In genomic region chr9:72931437-72931836, GRCh38 we compare ENCODE assay signal across 35 cellular contexts. TPM values are rescaled to one million over a fixed set of nuclear protein-coding genes. Genes with fewer than 3 reads are reported as not detected.
DNase-seq lines count a peak whose midpoint lies in the region; ATAC-seq, FAIRE-seq and TF ChIP-seq lines count a peak whose summit lies in the region.
"Had no signal": no experiment of that assay in that cellular context is flagged by ENCODE, and none has a peak within 500 bp of the region (broad histone marks: within the 10 kb centered on the region; RNA-seq: fewer than 3 reads in every experiment).

No MANE protein-coding gene starts in this region.

- H3K79me2 ChIP-seq in astrocyte (ENCODE audit: insufficient read depth, low read length) = no peaks in the 10 kb centered on the region

- H3K27ac ChIP-seq in astrocyte (ENCODE audit: low read depth, low read length) = no peak overlapping the region
- H3K27ac ChIP-seq: BLaER1 treated with 17β-estradiol and CSF1 and Interleukin-3, amounts not matched to agents 10 nM and 100 nM; breast epithelium; gastroesophageal sphincter; testis; uterus had no signal

- no peaks in the 10 kb centered on the region for H3K9me3 Mint-ChIP-seq in astrocyte (ENCODE audit: unreplicated experiment)
- no peaks in the 10 kb centered on the region for H3K9me3 Mint-ChIP-seq in activated CD4-positive, alpha-beta memory T cell treated with anti-CD3 and anti-CD28 coated beads, Interleukin-2, amount 10 ng/mL, durations not matched to agents 7 days and 5 days
- H3K9me3 Mint-ChIP-seq: activated naive CD4-positive, alpha-beta T cell treated with anti-CD3 and anti-CD28 coated beads, Interleukin-2, amount 10 ng/mL, durations not matched to agents 7 days and 5 days; activated T-helper 17 cell treated with anti-CD3 and anti-CD28 coated beads, Interleukin-2, amount 50 U/mL, for 72 hours; immature natural killer cell; naive thymus-derived CD8-positive, alpha-beta T cell; stimulated activated naive CD8-positive, alpha-beta T cell treated with anti-CD3 and anti-CD28 coated beads, Interleukin-15, Interleukin-2, amounts not matched to agents 100 ng/mL and 50 ng/mL, for 24 hours had no signal

- peak; percentile 41 for ATAC-seq in sciatic nerve
- no peak for ATAC-seq in HG03025 (IDR thresholded peaks at IDR 0.05; ENCODE audit: low FRiP score, unreplicated experiment)
- ATAC-seq in GM19351 (IDR thresholded peaks at IDR 0.05; ENCODE audit: unreplicated experiment) = no peak
- ATAC-seq: activated CD8-positive, alpha-beta T cell treated with anti-CD3 and anti-CD28 coated beads, Interleukin-2, amount 10 ng/mL, durations not matched to agents 7 days and 5 days; activated T-helper 17 cell treated with anti-CD3 and anti-CD28 coated beads, Interleukin-2, amount 50 U/mL, for 72 hours; gastroesophageal sphincter; naive thymus-derived CD8-positive, alpha-beta T cell; Panc1 had no signal

- peaks cover 3% of the 10 kb centered on the region for H3K4me1 Mint-ChIP-seq in astrocyte (ENCODE audit: low read depth, unreplicated experiment)
- no peaks in the 10 kb centered on the region for H3K4me1 Mint-ChIP-seq in activated CD4-positive, alpha-beta memory T cell treated with anti-CD3 and anti-CD28 coated beads, Interleukin-2, amount 10 ng/mL, durations not matched to agents 7 days and 5 days
- H3K4me1 Mint-ChIP-seq: activated naive CD4-positive, alpha-beta T cell treated with anti-CD3 and anti-CD28 coated beads, Interleukin-2, amount 10 ng/mL, durations not matched to agents 7 days and 5 days; activated T-helper 17 cell treated with anti-CD3 and anti-CD28 coated beads, Interleukin-2, amount 50 U/mL, for 72 hours; immature natural killer cell; naive thymus-derived CD8-positive, alpha-beta T cell had no signal

- no peaks in the 10 kb centered on the region for H4K20me1 ChIP-seq in astrocyte (ENCODE audit: insufficient read depth, low read length)
- H4K20me1 ChIP-seq: BLaER1 treated with 17β-estradiol and CSF1 and Interleukin-3, amounts not matched to agents 10 nM and 100 nM had no signal

- no peak overlapping the region for H2AFZ ChIP-seq in astrocyte (ENCODE audit: low read depth, low read length)

- no peaks in the 10 kb centered on the region for H3K27me3 Mint-ChIP-seq in astrocyte (ENCODE audit: low read depth, unreplicated experiment)
- H3K27me3 Mint-ChIP-seq in activated CD4-positive, alpha-beta memory T cell treated with anti-CD3 and anti-CD28 coated beads, Interleukin-2, amount 10 ng/mL, durations not matched to agents 7 days and 5 days = peaks cover 2% of the 10 kb centered on the region
- H3K27me3 Mint-ChIP-seq: activated naive CD4-positive, alpha-beta T cell treated with anti-CD3 and anti-CD28 coated beads, Interleukin-2, amount 10 ng/mL, durations not matched to agents 7 days and 5 days; stimulated activated naive CD8-positive, alpha-beta T cell treated with anti-CD3 and anti-CD28 coated beads, Interleukin-15, Interleukin-2, amounts not matched to agents 100 ng/mL and 50 ng/mL, for 24 hours had no signal

- no peaks in the 10 kb centered on the region for H3K36me3 ChIP-seq in astrocyte (ENCODE audit: insufficient read depth, low read length)
- H3K36me3 ChIP-seq: BLaER1 treated with 17β-estradiol and CSF1 and Interleukin-3, amounts not matched to agents 10 nM and 100 nM; breast epithelium; gastroesophageal sphincter; uterus had no signal

- peak; percentile 21 for DNase-seq in AG08396 (ENCODE audit: low spot score)
- peak; percentile 18 for DNase-seq in astrocyte (ENCODE audit: low read depth)
- DNase-seq in kidney glomerular epithelial cell (lab: John Stamatoyannopoulos, UW) = peak; percentile 77
- DNase-seq in sciatic nerve (ENCODE audit: low spot score) = no peak
- DNase-seq in activated CD4-positive, alpha-beta memory T cell treated with anti-CD3 and anti-CD28 coated beads, Interleukin-2, amount 10 ng/mL, durations not matched to agents 7 days and 5 days = no peak
- no peak for DNase-seq in Ammon's horn (ENCODE audit: low spot score)
- DNase-seq: activated CD8-positive, alpha-beta T cell treated with anti-CD3 and anti-CD28 coated beads, Interleukin-2, amount 10 ng/mL, durations not matched to agents 7 days and 5 days; activated naive CD4-positive, alpha-beta T cell treated with anti-CD3 and anti-CD28 coated beads, Interleukin-2, amount 10 ng/mL, durations not matched to agents 7 days and 5 days; amniotic stem cell; DMS79; GF-D8; immature natural killer cell; Kasumi-1; midbrain; MV-4-11; naive thymus-derived CD8-positive, alpha-beta T cell; NCI-H1436 treated with DMSO at 0.1 percent for 48 hours; NCI-H2081 treated with DMSO at 0.1 percent for 48 hours; NCI-H226; NCI-H69; nucleus accumbens; SHP77 treated with DMSO at 0.1 percent for 48 hours; small intestine; stimulated activated CD4-positive, alpha-beta T cell treated with anti-CD3 and anti-CD28 coated beads, Interleukin-1b, Interleukin-23, amount 100 ng/mL, for 48 hours; testis; uterus had no signal

- H3K9me3 ChIP-seq in astrocyte (ENCODE audit: insufficient read depth, low read depth, low read length) = no peaks in the 10 kb centered on the region
- H3K9me3 ChIP-seq: BLaER1 treated with 17β-estradiol and CSF1 and Interleukin-3, amounts not matched to agents 10 nM and 100 nM; breast epithelium; gastroesophageal sphincter; testis; uterus had no signal

- no peak overlapping the region for H3K27ac Mint-ChIP-seq in astrocyte (ENCODE audit: unreplicated experiment)
- no peak overlapping the region for H3K27ac Mint-ChIP-seq in activated CD4-positive, alpha-beta memory T cell treated with anti-CD3 and anti-CD28 coated beads, Interleukin-2, amount 10 ng/mL, durations not matched to agents 7 days and 5 days
- H3K27ac Mint-ChIP-seq: activated CD8-positive, alpha-beta T cell treated with anti-CD3 and anti-CD28 coated beads, Interleukin-2, amount 10 ng/mL, durations not matched to agents 7 days and 5 days; activated naive CD4-positive, alpha-beta T cell treated with anti-CD3 and anti-CD28 coated beads, Interleukin-2, amount 10 ng/mL, durations not matched to agents 7 days and 5 days; activated T-helper 17 cell treated with anti-CD3 and anti-CD28 coated beads, Interleukin-2, amount 50 U/mL, for 72 hours; immature natural killer cell; naive thymus-derived CD8-positive, alpha-beta T cell; stimulated activated naive CD8-positive, alpha-beta T cell treated with anti-CD3 and anti-CD28 coated beads, Interleukin-15, Interleukin-2, amounts not matched to agents 100 ng/mL and 50 ng/mL, for 24 hours had no signal

- no peak overlapping the region for H3K4me3 ChIP-seq in astrocyte (ENCODE audit: insufficient read depth, low read depth, low read length)
- H3K4me3 ChIP-seq: BLaER1 treated with 17β-estradiol and CSF1 and Interleukin-3, amounts not matched to agents 10 nM and 100 nM; breast epithelium; gastroesophageal sphincter; testis; uterus had no signal

- no peaks in the 10 kb centered on the region for H3K36me3 Mint-ChIP-seq in astrocyte (ENCODE audit: low read depth, unreplicated experiment)
- no peaks in the 10 kb centered on the region for H3K36me3 Mint-ChIP-seq in activated CD4-positive, alpha-beta memory T cell treated with anti-CD3 and anti-CD28 coated beads, Interleukin-2, amount 10 ng/mL, durations not matched to agents 7 days and 5 days (ENCODE audit: low read depth)
- H3K36me3 Mint-ChIP-seq: activated naive CD4-positive, alpha-beta T cell treated with anti-CD3 and anti-CD28 coated beads, Interleukin-2, amount 10 ng/mL, durations not matched to agents 7 days and 5 days; immature natural killer cell; naive thymus-derived CD8-positive, alpha-beta T cell had no signal

- no peak for FAIRE-seq in astrocyte (lab: Jason Lieb, UNC)
- FAIRE-seq: small intestine had no signal

- no peaks in the 10 kb centered on the region for H3K27me3 ChIP-seq in astrocyte (ENCODE audit: insufficient read depth, low read length)
- H3K27me3 ChIP-seq: BLaER1 treated with 17β-estradiol and CSF1 and Interleukin-3, amounts not matched to agents 10 nM and 100 nM; breast epithelium; gastroesophageal sphincter; testis; uterus had no signal

- no peak overlapping the region for H3K4me3 Mint-ChIP-seq in astrocyte (ENCODE audit: unreplicated experiment)
- no peak overlapping the region for H3K4me3 Mint-ChIP-seq in activated CD4-positive, alpha-beta memory T cell treated with anti-CD3 and anti-CD28 coated beads, Interleukin-2, amount 10 ng/mL, durations not matched to agents 7 days and 5 days
- H3K4me3 Mint-ChIP-seq: activated CD8-positive, alpha-beta T cell treated with anti-CD3 and anti-CD28 coated beads, Interleukin-2, amount 10 ng/mL, durations not matched to agents 7 days and 5 days; activated naive CD4-positive, alpha-beta T cell treated with anti-CD3 and anti-CD28 coated beads, Interleukin-2, amount 10 ng/mL, durations not matched to agents 7 days and 5 days; activated T-helper 17 cell treated with anti-CD3 and anti-CD28 coated beads, Interleukin-2, amount 50 U/mL, for 72 hours; immature natural killer cell; naive thymus-derived CD8-positive, alpha-beta T cell; stimulated activated naive CD8-positive, alpha-beta T cell treated with anti-CD3 and anti-CD28 coated beads, Interleukin-15, Interleukin-2, amounts not matched to agents 100 ng/mL and 50 ng/mL, for 24 hours had no signal

- CTCF ChIA-PET in activated CD4-positive, alpha-beta memory T cell treated with anti-CD3 and anti-CD28 coated beads, Interleukin-2, amount 10 ng/mL, durations not matched to agents 7 days and 5 days (lab: Charles Lee) = no interaction called here

- no peak overlapping the region for H3K4me2 ChIP-seq in astrocyte (ENCODE audit: low read length)
- H3K4me2 ChIP-seq: BLaER1 treated with 17β-estradiol and CSF1 and Interleukin-3, amounts not matched to agents 10 nM and 100 nM had no signal

- H3K9ac ChIP-seq in astrocyte (ENCODE audit: low read length) = no peak overlapping the region
- H3K9ac ChIP-seq: BLaER1 treated with 17β-estradiol and CSF1 and Interleukin-3, amounts not matched to agents 10 nM and 100 nM had no signal

- intact Hi-C loops in sciatic nerve (cut with DNase I) = no loop called here

- POLR2A ChIA-PET in activated CD4-positive, alpha-beta memory T cell treated with anti-CD3 and anti-CD28 coated beads, Interleukin-2, amount 10 ng/mL, durations not matched to agents 7 days and 5 days (lab: Charles Lee) = no interaction called here

- no peak for TF ChIP-seq CTCF in astrocyte (IDR thresholded peaks at IDR 0.05; ENCODE audit: insufficient read depth, low read depth, low read length)

- no peaks in the 10 kb centered on the region for H3K4me1 ChIP-seq in astrocyte (ENCODE audit: insufficient read depth, low read length)
- H3K4me1 ChIP-seq: BLaER1 treated with 17β-estradiol and CSF1 and Interleukin-3, amounts not matched to agents 10 nM and 100 nM; breast epithelium; testis; uterus had no signal

RNA-seq across cellular contexts. Expression of gene ALDH1A1, which starts 21.4 kb away (rescaled TPM):
- total RNA-seq in astrocyte = 1.5 and 2.1 TPM in 2 replicates
- 277 TPM for total RNA-seq in sciatic nerve
- not detected for total RNA-seq in activated CD4-positive, alpha-beta memory T cell treated with anti-CD3 and anti-CD28 coated beads, Interleukin-2, amount 10 ng/mL, durations not matched to agents 7 days and 5 days
- total RNA-seq: activated CD8-positive, alpha-beta T cell treated with anti-CD3 and anti-CD28 coated beads, Interleukin-2, amount 10 ng/mL, durations not matched to agents 7 days and 5 days; activated T-helper 17 cell treated with anti-CD3 and anti-CD28 coated beads, Interleukin-2, amount 50 U/mL, for 72 hours; T-helper 2 cell treated with Interferon-gamma antibody and Interleukin-4, amounts not matched to agents 100 ng/mL and 5 ng/mL, for 36 hours had no signal

Comparison
In these comparisons a context has a peak if more than half of its experiments do, and no peak if none do; other contexts are left out.
1. DNase-seq: peak in AG08396 (single experiment), astrocyte (single experiment) and kidney glomerular epithelial cell (single experiment); none in sciatic nerve (single experiment), activated CD4-positive, alpha-beta memory T cell treated with anti-CD3 and anti-CD28 coated beads, Interleukin-2, amount 10 ng/mL, durations not matched to agents 7 days and 5 days (single experiment) and Ammon's horn (single experiment).
2. RNA of gene ALDH1A1, which starts 21.4 kb away (total RNA-seq): 277 TPM in sciatic nerve (single experiment); 1.5 to 2.1 TPM in astrocyte and not detected in activated CD4-positive, alpha-beta memory T cell treated with anti-CD3 and anti-CD28 coated beads, Interleukin-2, amount 10 ng/mL, durations not matched to agents 7 days and 5 days; every median in the first group is over 10 times any median in the second.